ENCODE assay signal across 12 cellular contexts in the genomic region with DNA sequence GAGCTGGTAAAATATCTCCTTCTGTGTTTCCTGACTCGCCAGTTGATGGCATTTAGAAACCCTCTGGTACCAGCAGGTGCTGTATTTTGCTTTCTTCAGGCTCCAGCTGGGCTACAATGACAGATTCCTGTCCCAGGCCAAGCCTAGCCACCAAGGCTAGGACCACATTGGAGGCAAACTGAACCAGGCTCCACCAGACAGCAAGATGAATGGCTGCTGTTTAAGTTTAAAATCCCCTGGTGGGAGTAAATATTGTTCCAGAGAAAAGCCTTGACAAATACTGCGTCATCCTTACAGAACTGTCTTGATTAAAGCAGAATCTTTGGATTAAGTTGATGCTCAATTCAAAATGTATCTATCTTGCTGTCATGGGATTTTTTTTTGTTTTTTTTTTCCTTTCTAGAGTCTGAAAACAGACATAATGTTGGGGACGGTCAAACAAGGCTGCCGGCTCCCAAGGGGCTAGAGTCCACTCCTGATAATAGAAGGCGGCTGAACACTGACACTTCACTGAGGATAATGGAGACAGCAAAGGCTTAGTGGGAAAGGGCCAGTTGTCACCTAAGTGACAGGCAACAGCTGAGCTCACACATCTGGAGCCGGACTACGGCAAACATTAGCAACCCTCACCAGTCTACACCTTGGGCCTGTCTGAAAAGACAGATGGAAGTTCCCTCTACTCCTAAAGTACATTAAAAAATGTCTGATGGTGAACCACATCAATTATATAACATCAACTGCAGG. TPM values are rescaled to one million over a fixed set of nuclear protein-coding genes. Genes with fewer than 3 reads are reported as not detected.
DNase-seq lines count a peak whose midpoint lies in the region; ATAC-seq and TF ChIP-seq lines count a peak whose summit lies in the region.
"Had no signal": no experiment of that assay in that cellular context is flagged by ENCODE, and none has a peak within 500 bp of the region (broad histone marks: within the 10 kb centered on the region; RNA-seq: fewer than 3 reads in every experiment).

No MANE protein-coding gene starts in this region.

- no peak overlapping the region for H3K27ac Mint-ChIP-seq in activated CD4-positive, alpha-beta T cell treated with anti-CD3 and anti-CD28 coated beads, Interleukin-2, amount 10 ng/mL, durations not matched to agents 24 days and 14 days
- peak overlapping the region in 4 of 5 experiments; percentile 36 to 90 (median 68) for H3K27ac Mint-ChIP-seq in brain
- H3K27ac Mint-ChIP-seq: activated CD4-positive, alpha-beta memory T cell treated with anti-CD3 and anti-CD28 coated beads for 36 hours had no signal

- intact Hi-C loops in activated CD4-positive, alpha-beta T cell treated with anti-CD3 and anti-CD28 coated beads, Interleukin-2, amount 10 ng/mL, durations not matched to agents 24 days and 14 days (cut with micrococcal nuclease), result no loop called here
- intact Hi-C loops in left lung (cut with DNase I) (no loop called here), transverse colon (cut with DNase I; ENCODE audit: low total_unique reads) (no loop called here)

- peak overlapping the region; percentile 9 for H3K4me3 Mint-ChIP-seq in activated CD4-positive, alpha-beta T cell treated with anti-CD3 and anti-CD28 coated beads, Interleukin-2, amount 10 ng/mL, durations not matched to agents 24 days and 14 days
- H3K4me3 Mint-ChIP-seq in brain, result peak overlapping the region; percentile 86 to 93 (median 87)

- peaks cover 0 to 56% of the 10 kb centered on the region in 2 donors for H3K27me3 ChIP-seq in left lung
- H3K27me3 ChIP-seq in transverse colon, result peaks cover 59% of the 10 kb centered on the region

- no peak for DNase-seq in activated CD4-positive, alpha-beta T cell treated with anti-CD3 and anti-CD28 coated beads, Interleukin-2, amount 10 ng/mL, durations not matched to agents 24 days and 14 days
- DNase-seq in activated CD4-positive, alpha-beta T cell treated with anti-CD3 and anti-CD28 coated beads, Interleukin-2, amount 50 U/mL, for 48 hours, result no peak
- DNase-seq in left lung (no peak), transverse colon (no peak)
- DNase-seq in effector CD8-positive, alpha-beta T cell (lab: John Stamatoyannopoulos, UW), result no peak
- DNase-seq: activated CD4-positive, alpha-beta memory T cell treated with anti-CD3 and anti-CD28 coated beads for 36 hours; NCI-H774 had no signal

- H3K36me3 ChIP-seq in left lung (no peaks in the 10 kb centered on the region), transverse colon (no peaks in the 10 kb centered on the region)

- H3K4me1 Mint-ChIP-seq in activated CD4-positive, alpha-beta T cell treated with anti-CD3 and anti-CD28 coated beads, Interleukin-2, amount 10 ng/mL, durations not matched to agents 24 days and 14 days, result peaks cover 11% of the 10 kb centered on the region
- peaks cover 65% of the 10 kb centered on the region for H3K4me1 Mint-ChIP-seq in brain

- WGBS in transverse colon (ENCODE audit: low coverage in 1 of 2), 2 donors, result 26 to 42% methylated on average over 2 to 7 of the region's 7 CpGs

- H3K9me3 Mint-ChIP-seq in activated CD4-positive, alpha-beta T cell treated with anti-CD3 and anti-CD28 coated beads, Interleukin-2, amount 10 ng/mL, durations not matched to agents 24 days and 14 days, result no peaks in the 10 kb centered on the region
- H3K9me3 Mint-ChIP-seq in brain, result peaks cover 0 to 4% (median 0%) of the 10 kb centered on the region in 5 experiments
- H3K9me3 Mint-ChIP-seq: activated CD4-positive, alpha-beta memory T cell treated with anti-CD3 and anti-CD28 coated beads for 36 hours had no signal

- no peak for TF ChIP-seq POLR2A in transverse colon (IDR thresholded peaks at IDR 0.05)

- in situ Hi-C loops in transverse colon (cut with MboI; ENCODE audit: low pct_ligation_motif_present in 1 of 4, low pct_unique_long_range_greater_than_20kb in 1 of 4, low sequenced_read_pairs in 3 of 4), result loop anchor here in 1 of 4 donors (25.0 kb wide), 1 partner anchor 100 kb away; no protein-coding TSS in a partner anchor

- ATAC-seq in left lung (no peak), GM18873 (IDR thresholded peaks at IDR 0.05; ENCODE audit: low FRiP score, unreplicated experiment) (no peak), HG02588 (IDR thresholded peaks at IDR 0.05; ENCODE audit: unreplicated experiment) (no peak)

- peaks cover 65% of the 10 kb centered on the region for H3K27me3 Mint-ChIP-seq in activated CD4-positive, alpha-beta T cell treated with anti-CD3 and anti-CD28 coated beads, Interleukin-2, amount 10 ng/mL, durations not matched to agents 24 days and 14 days
- peaks cover 17% of the 10 kb centered on the region for H3K27me3 Mint-ChIP-seq in brain

- H3K4me3 ChIP-seq in left lung (peak overlapping the region; percentile 61 to 87), transverse colon (peak overlapping the region in 1 of 4 donors; percentile 65)

- H3K27ac ChIP-seq in left lung, result peak overlapping the region in 1 of 2 donors; percentile 60
- H3K27ac ChIP-seq in transverse colon, result peak overlapping the region; percentile 11 to 79 (median 43)
- H3K27ac ChIP-seq: C4-2B, epithelial cell of prostate had no signal

- H3K9me3 ChIP-seq in left lung, result no peaks in the 10 kb centered on the region
- no peaks in the 10 kb centered on the region for H3K9me3 ChIP-seq in transverse colon

- peaks cover 7 to 47% of the 10 kb centered on the region in 2 donors for H3K4me1 ChIP-seq in left lung
- H3K4me1 ChIP-seq in transverse colon, result peaks cover 3 to 25% (median 15%) of the 10 kb centered on the region in 4 donors

- no peaks in the 10 kb centered on the region for H3K36me3 Mint-ChIP-seq in activated CD4-positive, alpha-beta T cell treated with anti-CD3 and anti-CD28 coated beads, Interleukin-2, amount 10 ng/mL, durations not matched to agents 24 days and 14 days (ENCODE audit: low read depth)
- H3K36me3 Mint-ChIP-seq in brain, result no peaks in the 10 kb centered on the region
- H3K36me3 Mint-ChIP-seq: activated CD4-positive, alpha-beta memory T cell treated with anti-CD3 and anti-CD28 coated beads for 36 hours had no signal

- TF ChIP-seq CTCF in brain (conservative IDR thresholded peaks at IDR 0.05) (no peak), left lung (IDR thresholded peaks at IDR 0.05) (no peak), transverse colon (IDR thresholded peaks at IDR 0.05) (no peak)

- no peak for TF ChIP-seq EP300 in transverse colon (IDR thresholded peaks at IDR 0.05; ENCODE audit: low read depth)

RNA-seq across cellular contexts. Expression of a gene that starts 1.8 kb away (rescaled TPM):
- total RNA-seq in activated CD4-positive, alpha-beta T cell treated with anti-CD3 and anti-CD28 coated beads, Interleukin-2, amount 10 ng/mL, durations not matched to agents 24 days and 14 days, result 0.28 TPM in 1 of 2 replicates, not detected in the other
- 2.9 TPM for polyA plus RNA-seq in brain (ENCODE audit: insufficient read depth, low read depth, low replicate concordance)
- total RNA-seq in left lung, result 10 to 100 TPM; 17.4 to 29.6 TPM
- 1 to 10 TPM; 1.2 to 6.4 (median 2.8) TPM for total RNA-seq in transverse colon
- total RNA-seq: activated CD4-positive, alpha-beta memory T cell treated with anti-CD3 and anti-CD28 coated beads for 36 hours had no signal
